1 cellular context compared by ENCODE assay signal in genomic region chr2:121705958-121706357, GRCh38.
A peak's percentile ranks its signal among the peaks of the same experiment; 100 is the strongest.
TF ChIP-seq lines count a peak whose summit lies in the region.

No MANE protein-coding gene starts in this region.

TF ChIP-seq in HepG2, 621 proteins besides CTCF, POLR2A, EP300 and RAD21 (continued from another document and continues in another):
- TF ChIP-seq, protein P1, sequence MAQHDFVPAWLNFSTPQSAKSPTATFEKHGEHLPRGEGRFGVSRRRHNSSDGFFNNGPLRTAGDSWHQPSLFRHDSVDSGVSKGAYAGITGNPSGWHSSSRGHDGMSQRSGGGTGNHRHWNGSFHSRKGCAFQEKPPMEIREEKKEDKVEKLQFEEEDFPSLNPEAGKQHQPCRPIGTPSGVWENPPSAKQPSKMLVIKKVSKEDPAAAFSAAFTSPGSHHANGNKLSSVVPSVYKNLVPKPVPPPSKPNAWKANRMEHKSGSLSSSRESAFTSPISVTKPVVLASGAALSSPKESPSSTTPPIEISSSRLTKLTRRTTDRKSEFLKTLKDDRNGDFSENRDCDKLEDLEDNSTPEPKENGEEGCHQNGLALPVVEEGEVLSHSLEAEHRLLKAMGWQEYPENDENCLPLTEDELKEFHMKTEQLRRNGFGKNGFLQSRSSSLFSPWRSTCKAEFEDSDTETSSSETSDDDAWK (CRISPR knock-in tag; IDR thresholded peaks at IDR 0.05), result no peak
- 0 out of 2 replicates have a peak, but pooled peaks have one; percentile 35 for TF ChIP-seq RXRB (CRISPR knock-in tag; IDR thresholded peaks at IDR 0.05; ENCODE audit: borderline replicate concordance)
- no peak for TF ChIP-seq ZNF576 (CRISPR knock-in tag; IDR thresholded peaks at IDR 0.05)
- peak; percentile 42; the same call in 1 of the 2 replicates for TF ChIP-seq KAT8 (CRISPR knock-in tag; IDR thresholded peaks at IDR 0.05)
- no peak for TF ChIP-seq ZNF567 (CRISPR knock-in tag; IDR thresholded peaks at IDR 0.05; ENCODE audit: borderline replicate concordance)
- TF ChIP-seq ARID5B (CRISPR knock-in tag; IDR thresholded peaks at IDR 0.05), result peak; percentile 60
- TF ChIP-seq, protein P2, sequence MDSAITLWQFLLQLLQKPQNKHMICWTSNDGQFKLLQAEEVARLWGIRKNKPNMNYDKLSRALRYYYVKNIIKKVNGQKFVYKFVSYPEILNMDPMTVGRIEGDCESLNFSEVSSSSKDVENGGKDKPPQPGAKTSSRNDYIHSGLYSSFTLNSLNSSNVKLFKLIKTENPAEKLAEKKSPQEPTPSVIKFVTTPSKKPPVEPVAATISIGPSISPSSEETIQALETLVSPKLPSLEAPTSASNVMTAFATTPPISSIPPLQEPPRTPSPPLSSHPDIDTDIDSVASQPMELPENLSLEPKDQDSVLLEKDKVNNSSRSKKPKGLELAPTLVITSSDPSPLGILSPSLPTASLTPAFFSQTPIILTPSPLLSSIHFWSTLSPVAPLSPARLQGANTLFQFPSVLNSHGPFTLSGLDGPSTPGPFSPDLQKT (CRISPR knock-in tag; IDR thresholded peaks at IDR 0.05; ENCODE audit: borderline replicate concordance), result no peak
- no peak for TF ChIP-seq ZNF598 (CRISPR knock-in tag; IDR thresholded peaks at IDR 0.05; ENCODE audit: borderline replicate concordance)
- no peak for TF ChIP-seq TCF7L2 (IDR thresholded peaks at IDR 0.05; ENCODE audit: low read depth, low read length)
- TF ChIP-seq, protein P3, sequence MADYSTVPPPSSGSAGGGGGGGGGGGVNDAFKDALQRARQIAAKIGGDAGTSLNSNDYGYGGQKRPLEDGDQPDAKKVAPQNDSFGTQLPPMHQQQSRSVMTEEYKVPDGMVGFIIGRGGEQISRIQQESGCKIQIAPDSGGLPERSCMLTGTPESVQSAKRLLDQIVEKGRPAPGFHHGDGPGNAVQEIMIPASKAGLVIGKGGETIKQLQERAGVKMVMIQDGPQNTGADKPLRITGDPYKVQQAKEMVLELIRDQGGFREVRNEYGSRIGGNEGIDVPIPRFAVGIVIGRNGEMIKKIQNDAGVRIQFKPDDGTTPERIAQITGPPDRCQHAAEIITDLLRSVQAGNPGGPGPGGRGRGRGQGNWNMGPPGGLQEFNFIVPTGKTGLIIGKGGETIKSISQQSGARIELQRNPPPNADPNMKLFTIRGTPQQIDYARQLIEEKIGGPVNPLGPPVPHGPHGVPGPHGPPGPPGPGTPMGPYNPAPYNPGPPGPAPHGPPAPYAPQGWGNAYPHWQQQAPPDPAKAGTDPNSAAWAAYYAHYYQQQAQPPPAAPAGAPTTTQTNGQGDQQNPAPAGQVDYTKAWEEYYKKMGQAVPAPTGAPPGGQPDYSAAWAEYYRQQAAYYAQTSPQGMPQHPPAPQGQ (CRISPR knock-in tag; IDR thresholded peaks at IDR 0.05; ENCODE audit: borderline replicate concordance), result no peak
- no peak for TF ChIP-seq MZF1 (CRISPR knock-in tag; IDR thresholded peaks at IDR 0.05; ENCODE audit: borderline replicate concordance)
- no peak for TF ChIP-seq SP4 (CRISPR knock-in tag; IDR thresholded peaks at IDR 0.05)
- no peak for TF ChIP-seq CCAR2 (optimal IDR thresholded peaks at IDR 0.05; ENCODE audit: low read depth, low read length)
- 0 out of 2 replicates have a peak, but pooled peaks have one; percentile 14 for TF ChIP-seq PPARG (CRISPR knock-in tag; conservative IDR thresholded peaks at IDR 0.05)
- TF ChIP-seq, protein P4, sequence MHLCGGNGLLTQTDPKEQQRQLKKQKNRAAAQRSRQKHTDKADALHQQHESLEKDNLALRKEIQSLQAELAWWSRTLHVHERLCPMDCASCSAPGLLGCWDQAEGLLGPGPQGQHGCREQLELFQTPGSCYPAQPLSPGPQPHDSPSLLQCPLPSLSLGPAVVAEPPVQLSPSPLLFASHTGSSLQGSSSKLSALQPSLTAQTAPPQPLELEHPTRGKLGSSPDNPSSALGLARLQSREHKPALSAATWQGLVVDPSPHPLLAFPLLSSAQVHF (CRISPR knock-in tag; IDR thresholded peaks at IDR 0.05), result no peak
- TF ChIP-seq RAD51 (IDR thresholded peaks at IDR 0.05; ENCODE audit: borderline replicate concordance), result no peak
- no peak for TF ChIP-seq ZNF10 (CRISPR knock-in tag; IDR thresholded peaks at IDR 0.05; ENCODE audit: borderline replicate concordance, low read depth)
- TF ChIP-seq MAX (IDR thresholded peaks at IDR 0.05), result peak; percentile 67; the same call in 1 of the 2 replicates
- 0 out of 4 replicates have a peak, but pooled peaks of 1 of the 2 experiments have one; percentile 28 for TF ChIP-seq KLF16 (CRISPR knock-in tag; IDR thresholded peaks at IDR 0.05)
- no peak for TF ChIP-seq HOXA9 (CRISPR knock-in tag; IDR thresholded peaks at IDR 0.05; ENCODE audit: borderline replicate concordance)
- TF ChIP-seq SOX13 (IDR thresholded peaks at IDR 0.05), result no peak
- TF ChIP-seq SOX13 (CRISPR knock-in tag; conservative IDR thresholded peaks at IDR 0.05 in 1 of 2, IDR thresholded peaks at IDR 0.05 in 1 of 2), result peak in 1 of 2 experiments; percentile 11; a peak in 1 of 4 replicates
- no peak for TF ChIP-seq FOSL1 (CRISPR knock-in tag; IDR thresholded peaks at IDR 0.05; ENCODE audit: borderline replicate concordance)
- TF ChIP-seq TFDP1 (CRISPR knock-in tag; IDR thresholded peaks at IDR 0.05; ENCODE audit: borderline replicate concordance), result peak; percentile 17; the same call in 1 of the 2 replicates
- TF ChIP-seq, protein P5, sequence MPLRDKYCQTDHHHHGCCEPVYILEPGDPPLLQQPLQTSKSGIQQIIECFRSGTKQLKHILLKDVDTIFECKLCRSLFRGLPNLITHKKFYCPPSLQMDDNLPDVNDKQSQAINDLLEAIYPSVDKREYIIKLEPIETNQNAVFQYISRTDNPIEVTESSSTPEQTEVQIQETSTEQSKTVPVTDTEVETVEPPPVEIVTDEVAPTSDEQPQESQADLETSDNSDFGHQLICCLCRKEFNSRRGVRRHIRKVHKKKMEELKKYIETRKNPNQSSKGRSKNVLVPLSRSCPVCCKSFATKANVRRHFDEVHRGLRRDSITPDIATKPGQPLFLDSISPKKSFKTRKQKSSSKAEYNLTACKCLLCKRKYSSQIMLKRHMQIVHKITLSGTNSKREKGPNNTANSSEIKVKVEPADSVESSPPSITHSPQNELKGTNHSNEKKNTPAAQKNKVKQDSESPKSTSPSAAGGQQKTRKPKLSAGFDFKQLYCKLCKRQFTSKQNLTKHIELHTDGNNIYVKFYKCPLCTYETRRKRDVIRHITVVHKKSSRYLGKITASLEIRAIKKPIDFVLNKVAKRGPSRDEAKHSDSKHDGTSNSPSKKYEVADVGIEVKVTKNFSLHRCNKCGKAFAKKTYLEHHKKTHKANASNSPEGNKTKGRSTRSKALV (CRISPR knock-in tag; IDR thresholded peaks at IDR 0.05), result no peak
- no peak for TF ChIP-seq MTF2 (CRISPR knock-in tag; IDR thresholded peaks at IDR 0.05; ENCODE audit: borderline replicate concordance)
- TF ChIP-seq, protein P6, sequence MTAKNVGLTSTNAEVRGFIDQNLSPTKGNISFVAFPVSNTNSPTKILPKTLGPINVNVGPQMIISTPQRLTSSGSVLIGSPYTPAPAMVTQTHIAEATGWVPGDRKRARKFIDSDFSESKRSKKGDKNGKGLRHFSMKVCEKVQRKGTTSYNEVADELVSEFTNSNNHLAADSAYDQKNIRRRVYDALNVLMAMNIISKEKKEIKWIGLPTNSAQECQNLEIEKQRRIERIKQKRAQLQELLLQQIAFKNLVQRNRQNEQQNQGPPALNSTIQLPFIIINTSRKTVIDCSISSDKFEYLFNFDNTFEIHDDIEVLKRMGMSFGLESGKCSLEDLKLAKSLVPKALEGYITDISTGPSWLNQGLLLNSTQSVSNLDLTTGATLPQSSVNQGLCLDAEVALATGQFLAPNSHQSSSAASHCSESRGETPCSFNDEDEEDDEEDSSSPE (CRISPR knock-in tag; IDR thresholded peaks at IDR 0.05), result 0 out of 2 replicates have a peak, but pooled peaks have one; percentile 21
- no peak for TF ChIP-seq SMAD3 (CRISPR knock-in tag; IDR thresholded peaks at IDR 0.05)
- TF ChIP-seq ZNF704 (CRISPR knock-in tag; IDR thresholded peaks at IDR 0.05; ENCODE audit: borderline replicate concordance), result no peak
- 0 out of 2 replicates have a peak, but pooled peaks have one; percentile 10 for TF ChIP-seq NR2F6 (IDR thresholded peaks at IDR 0.05)
- no peak for TF ChIP-seq NR2F6 (CRISPR knock-in tag; IDR thresholded peaks at IDR 0.05)
- no peak for TF ChIP-seq MBNL3 (CRISPR knock-in tag; conservative IDR thresholded peaks at IDR 0.05)
- TF ChIP-seq TCF7 (IDR thresholded peaks at IDR 0.05; ENCODE audit: low read depth), result peak; percentile 29; the same call in 1 of the 2 replicates
- no peak for TF ChIP-seq CHD2 (IDR thresholded peaks at IDR 0.05; ENCODE audit: low read depth, low read length)
- TF ChIP-seq, protein P7, sequence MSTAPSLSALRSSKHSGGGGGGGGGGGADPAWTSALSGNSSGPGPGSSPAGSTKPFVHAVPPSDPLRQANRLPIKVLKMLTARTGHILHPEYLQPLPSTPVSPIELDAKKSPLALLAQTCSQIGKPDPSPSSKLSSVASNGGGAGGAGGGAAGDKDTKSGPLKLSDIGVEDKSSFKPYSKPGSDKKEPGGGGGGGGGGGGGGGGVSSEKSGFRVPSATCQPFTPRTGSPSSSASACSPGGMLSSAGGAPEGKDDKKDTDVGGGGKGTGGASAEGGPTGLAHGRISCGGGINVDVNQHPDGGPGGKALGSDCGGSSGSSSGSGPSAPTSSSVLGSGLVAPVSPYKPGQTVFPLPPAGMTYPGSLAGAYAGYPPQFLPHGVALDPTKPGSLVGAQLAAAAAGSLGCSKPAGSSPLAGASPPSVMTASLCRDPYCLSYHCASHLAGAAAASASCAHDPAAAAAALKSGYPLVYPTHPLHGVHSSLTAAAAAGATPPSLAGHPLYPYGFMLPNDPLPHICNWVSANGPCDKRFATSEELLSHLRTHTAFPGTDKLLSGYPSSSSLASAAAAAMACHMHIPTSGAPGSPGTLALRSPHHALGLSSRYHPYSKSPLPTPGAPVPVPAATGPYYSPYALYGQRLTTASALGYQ (CRISPR knock-in tag; IDR thresholded peaks at IDR 0.05), result no peak
- TF ChIP-seq GFI1 (CRISPR knock-in tag; IDR thresholded peaks at IDR 0.05; ENCODE audit: borderline replicate concordance), result no peak
- no peak for TF ChIP-seq KDM5B (CRISPR knock-in tag; IDR thresholded peaks at IDR 0.05; ENCODE audit: borderline replicate concordance)
- 0 out of 2 replicates have a peak, but pooled peaks have one; percentile 26 for TF ChIP-seq ZMYM4 (CRISPR knock-in tag; IDR thresholded peaks at IDR 0.05)
- peak; percentile 90 for TF ChIP-seq ZNF644 (CRISPR knock-in tag; IDR thresholded peaks at IDR 0.05; ENCODE audit: low read depth)
- no peak for TF ChIP-seq ZNF562 (CRISPR knock-in tag; IDR thresholded peaks at IDR 0.05; ENCODE audit: borderline replicate concordance)
- no peak for TF ChIP-seq ELF4 (CRISPR knock-in tag; IDR thresholded peaks at IDR 0.05; ENCODE audit: borderline replicate concordance)
- TF ChIP-seq TRAFD1 (CRISPR knock-in tag; IDR thresholded peaks at IDR 0.05; ENCODE audit: borderline replicate concordance), result no peak
- no peak for TF ChIP-seq TGIF2 (CRISPR knock-in tag; IDR thresholded peaks at IDR 0.05)
